In the genomic region with DNA sequence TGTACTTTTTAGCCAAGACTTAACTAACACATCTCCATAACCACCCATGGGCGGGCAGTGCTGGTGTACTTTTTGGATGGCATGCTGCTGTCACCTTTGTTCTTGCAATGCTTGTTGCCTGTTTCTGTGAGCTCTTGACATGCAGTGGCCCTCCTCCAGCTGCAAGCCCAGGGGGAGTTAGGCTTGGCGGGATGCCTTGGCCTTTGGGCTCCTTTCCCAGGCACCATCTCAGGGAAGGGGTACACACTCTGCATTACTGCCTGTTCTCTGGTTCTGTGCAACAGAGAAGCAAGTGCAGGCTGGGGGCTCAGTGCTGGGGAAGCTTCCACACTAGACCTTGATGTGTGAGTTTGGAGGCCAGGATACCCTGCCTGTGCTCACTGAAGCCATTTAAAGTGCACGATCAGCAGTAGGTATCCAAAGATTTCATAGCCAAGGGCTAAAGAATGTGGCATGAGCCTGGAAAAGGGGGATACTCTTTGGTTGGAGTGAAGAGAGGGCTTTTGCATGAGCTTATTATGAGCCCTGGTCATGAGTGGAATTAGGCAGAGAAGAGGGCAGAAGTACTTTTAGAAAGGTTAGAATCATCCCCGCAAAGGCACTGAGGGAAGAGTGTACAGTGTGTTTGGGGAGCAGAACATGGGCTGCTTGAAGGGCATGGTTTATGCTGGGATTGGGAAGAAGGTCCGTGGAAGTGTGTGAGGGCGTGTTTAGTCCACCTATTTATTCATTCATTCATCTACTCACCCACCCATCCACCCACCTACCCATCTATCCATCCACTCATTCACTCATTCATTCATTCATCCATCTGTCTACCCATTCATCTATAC, we compare ENCODE assay signal across 14 cellular contexts. TPM values are rescaled to one million over a fixed set of nuclear protein-coding genes. Genes with fewer than 3 reads are reported as not detected.
DNase-seq lines count a peak whose midpoint lies in the region; ATAC-seq, FAIRE-seq and TF ChIP-seq lines count a peak whose summit lies in the region.
"Had no signal": no experiment of that assay in that cellular context is flagged by ENCODE, and none has a peak within 500 bp of the region (broad histone marks: within the 10 kb centered on the region; RNA-seq: fewer than 3 reads in every experiment).

No MANE protein-coding gene starts in this region.

- peak overlapping the region; percentile 53 for H3K27ac Mint-ChIP-seq in Calu3 (ENCODE audit: unreplicated experiment)
- H3K27ac Mint-ChIP-seq: CD8-positive, alpha-beta memory T cell had no signal

- ATAC-seq in A549 (no peak), K562 (no peak)

- no peaks in the 10 kb centered on the region for H3K27me3 Mint-ChIP-seq in Calu3 (ENCODE audit: unreplicated experiment)
- H3K27me3 Mint-ChIP-seq: CD8-positive, alpha-beta memory T cell had no signal

- BruUV-seq in Calu3 (replicated peaks; lab: Mats Ljungman, UMichigan) (no TSS peak), K562 (replicated peaks; lab: Mats Ljungman, UMichigan) (no TSS peak)

- TF ChIP-seq CTCF in A549 (IDR thresholded peaks at IDR 0.05) (no peak), Calu3 (IDR thresholded peaks at IDR 0.05; ENCODE audit: unreplicated experiment) (no peak), K562 (IDR thresholded peaks at IDR 0.05 in 2 of 3, conservative IDR thresholded peaks at IDR 0.05 in 1 of 3; ENCODE audit: insufficient read depth in 2 of 3, low read depth in 1 of 3, low read length in 3 of 3) (no peak), hepatocyte (IDR thresholded peaks at IDR 0.05; ENCODE audit: poor library complexity) (no peak)

- POLR2A ChIA-PET in A549 (lab: Yijun Ruan, JAX) (no interaction called here), K562 (lab: Yijun Ruan, JAX) (interaction anchor here (0.9 to 1.2 kb wide), 2 partner anchors 21 to 22 kb away, joined by 3 read pairs; a partner anchor contains a TSS)

- no peaks in the 10 kb centered on the region for H3K9me2 ChIP-seq in hepatocyte (replicated peaks; ENCODE audit: insufficient read depth)

- H3K36me3 ChIP-seq in K562 (ENCODE audit: control insufficient read depth, insufficient read depth, low read length), result peaks cover 50% of the 10 kb centered on the region; the same call in 2 of the 3 replicates
- H3K36me3 ChIP-seq in H7 (replicated peaks; ENCODE audit: control insufficient read depth, insufficient read depth, low read length), result peaks cover 71% of the 10 kb centered on the region
- no peaks in the 10 kb centered on the region for H3K36me3 ChIP-seq in hepatocyte (replicated peaks; ENCODE audit: insufficient read depth, low read depth)

- H3K4me2 ChIP-seq in A549, result no peak overlapping the region
- no peak overlapping the region for H3K4me2 ChIP-seq in K562 (ENCODE audit: insufficient read depth, low read length)
- H3K4me2 ChIP-seq in hepatocyte, result no peak overlapping the region
- H3K4me2 ChIP-seq: BLaER1 had no signal

- TF ChIP-seq RAD21 in A549 (conservative IDR thresholded peaks at IDR 0.05 in 1 of 2, IDR thresholded peaks at IDR 0.05 in 1 of 2), result no peak
- no peak for TF ChIP-seq RAD21 in K562 (CRISPR knock-in tag; conservative IDR thresholded peaks at IDR 0.05 in 1 of 2, IDR thresholded peaks at IDR 0.05 in 1 of 2)

- FAIRE-seq in A549 (lab: Jason Lieb, UNC) (no peak), K562 (lab: Jason Lieb, UNC) (no peak)

- 0 out of 2 replicates have a peak, but pooled peaks cover 6% of the 10 kb centered on the region for H4K20me1 ChIP-seq in K562 (replicated peaks; ENCODE audit: control insufficient read depth, insufficient read depth, low read length)
- no peaks in the 10 kb centered on the region for H4K20me1 ChIP-seq in hepatocyte (ENCODE audit: insufficient read depth, poor library complexity, severe bottlenecking)

- TF ChIP-seq EP300 in A549 (IDR thresholded peaks at IDR 0.05) (no peak), K562 (IDR thresholded peaks at IDR 0.05; ENCODE audit: low read length) (no peak)

- H3K79me2 ChIP-seq in K562 (ENCODE audit: control insufficient read depth, insufficient read depth, low read length) (no peaks in the 10 kb centered on the region), hepatocyte (no peaks in the 10 kb centered on the region)

- no peaks in the 10 kb centered on the region for H3K4me1 Mint-ChIP-seq in Calu3 (ENCODE audit: low read depth, unreplicated experiment)
- H3K4me1 Mint-ChIP-seq: CD8-positive, alpha-beta memory T cell had no signal

- H3K4me1 ChIP-seq in A549 (no peaks in the 10 kb centered on the region), K562 (replicated peaks in 1 of 2; ENCODE audit: control insufficient read depth in 2 of 2, insufficient read depth in 2 of 2, low read length in 2 of 2) (peaks cover 0 to 2% of the 10 kb centered on the region in 2 experiments; a peak in 3 of 5 replicates), hepatocyte (ENCODE audit: insufficient read depth) (no peaks in the 10 kb centered on the region)

- no peak overlapping the region for H2AFZ ChIP-seq in K562 (ENCODE audit: low read depth, low read length)
- no peak overlapping the region for H2AFZ ChIP-seq in hepatocyte

- intact Hi-C loops in Calu3 (cut with micrococcal nuclease; ENCODE audit: unreplicated experiment), result no loop called here
- intact Hi-C loops in K562 (cut with micrococcal nuclease), result no loop called here

- WGBS in A549 (ENCODE audit: missing lambda C conversion rate), result 98% methylated on average over 5 of the region's 6 CpGs
- WGBS in K562 (ENCODE audit: insufficient coverage, low coverage, missing lambda C conversion rate), result 89% methylated on average over 4 of the region's 6 CpGs
- 88% methylated on average over 6 of the region's 6 CpGs for WGBS in hepatocyte (ENCODE audit: low lambda C conversion rate, missing lambda C conversion rate)

- no peaks in the 10 kb centered on the region for H3K9me1 ChIP-seq in K562 (ENCODE audit: control insufficient read depth, insufficient read depth, low read length)

- no peaks in the 10 kb centered on the region for H3K9me3 Mint-ChIP-seq in Calu3 (ENCODE audit: low read depth, unreplicated experiment)
- H3K9me3 Mint-ChIP-seq: CD8-positive, alpha-beta memory T cell had no signal

- peaks cover 55% of the 10 kb centered on the region for H3K36me3 Mint-ChIP-seq in Calu3 (ENCODE audit: insufficient read depth, unreplicated experiment)

- H3K4me3 ChIP-seq in A549 (no peak overlapping the region), K562 (no peak overlapping the region), H7 (ENCODE audit: insufficient read depth, low read depth, low read length) (no peak overlapping the region), hepatocyte (no peak overlapping the region)
- H3K4me3 ChIP-seq: BLaER1 had no signal

- H3K27ac ChIP-seq in A549, result no peak overlapping the region
- H3K27ac ChIP-seq in K562 (ENCODE audit: extremely low read depth, low read depth, low read length), result no peak overlapping the region
- no peak overlapping the region for H3K27ac ChIP-seq in hepatocyte
- H3K27ac ChIP-seq: BLaER1 had no signal

- in situ Hi-C loops in K562 (cut with MboI), result no loop called here

- CTCF ChIA-PET in A549 (lab: Yijun Ruan, JAX) (no interaction called here), Calu3 (lab: Charles Lee) (no interaction called here), K562 (lab: Yijun Ruan, JAX; ENCODE audit: low intra/inter-chr PET ratio) (no interaction called here)

- no peaks in the 10 kb centered on the region for H3K9me3 ChIP-seq in A549
- H3K9me3 ChIP-seq in K562 (replicated peaks; ENCODE audit: control insufficient read depth, insufficient read depth, low read depth, low read length), result no peaks in the 10 kb centered on the region
- no peaks in the 10 kb centered on the region for H3K9me3 ChIP-seq in hepatocyte (ENCODE audit: low read depth)
- H3K9me3 ChIP-seq: BLaER1 had no signal

- no peak overlapping the region for H3K4me3 Mint-ChIP-seq in Calu3 (ENCODE audit: low read depth, unreplicated experiment)
- H3K4me3 Mint-ChIP-seq: CD8-positive, alpha-beta memory T cell had no signal

- DNase-seq in A549 (ENCODE audit: low read depth in 1 of 2, low spot score in 1 of 2) (no peak), Calu3 (no peak), K562 (ENCODE audit: extremely low read depth in 1 of 4, low spot score in 3 of 4) (no peak), midbrain (lab: John Stamatoyannopoulos, UW) (peak; percentile 56), H7 (no peak), hepatocyte (ENCODE audit: low spot score) (no peak)
- DNase-seq in stimulated activated CD4-positive, alpha-beta T cell treated with anti-CD3 and anti-CD28 coated beads, Interleukin-12 subunit alpha, Interleukin-12 subunit beta, amount 100 ng/mL, for 4 hours, result no peak
- DNase-seq: CD8-positive, alpha-beta memory T cell; GOT3; NCI-H187 treated with DMSO at 0.1 percent for 48 hours; NCI-H2171; NCI-H446 treated with DMSO at 0.1 percent for 48 hours; NCI-H774 had no signal

- no peak overlapping the region for H3K9ac ChIP-seq in K562 (ENCODE audit: insufficient read depth in 1 of 2, low read depth in 2 of 2, low read length in 2 of 2)
- H3K9ac ChIP-seq: BLaER1 had no signal

- TF ChIP-seq POLR2A in A549 (IDR thresholded peaks at IDR 0.05; ENCODE audit: low read length), result no peak
- no peak for TF ChIP-seq POLR2A in K562 (conservative IDR thresholded peaks at IDR 0.05)

- no peaks in the 10 kb centered on the region for H3K27me3 ChIP-seq in K562 (ENCODE audit: control insufficient read depth in 2 of 2, insufficient read depth in 2 of 2, low read length in 2 of 2)
- H3K27me3 ChIP-seq in H7 (ENCODE audit: control insufficient read depth, insufficient read depth, low read length), result no peaks in the 10 kb centered on the region
- no peaks in the 10 kb centered on the region for H3K27me3 ChIP-seq in hepatocyte
- H3K27me3 ChIP-seq: BLaER1 had no signal

RNA-seq across cellular contexts. Expression of a gene that starts 22.5 kb away (rescaled TPM):
- polyA plus RNA-seq in A549 (2011; rRNA removed) (383 and 529 TPM in 2 replicates), A549 (2017; fragmentation: RNase III; extraction: RNeasy Plus Mini Kit Qiagen cat#74134 plus additional on column Dnase treatment) (196 to 239 TPM (median 200 TPM) in 3 replicates), K562 (2011; rRNA removed) (64.9 and 81.1 TPM in 2 replicates), K562 (2014; fragmentation: Illumina TruSeq; extraction: Trizol) (112 and 123 TPM in 2 replicates), K562 (2014; fragmentation: Nextera tagmentation; extraction: Ambion mirVana) (100 to 1,000 TPM; 146 to 151 TPM), K562 (2014; rRNA removed) (104 and 105 TPM in 2 replicates), hepatocyte (85.7 and 120 TPM in 2 replicates)
- polyA plus RNA-seq in A549 (2012; cell fraction: cytosol; rRNA removed), result 164 and 182 TPM in 2 replicates
- 92.2 and 121 TPM in 2 replicates for polyA plus RNA-seq in A549 (2012; cell fraction: nucleus; rRNA removed)
- 226 and 254 TPM in 2 replicates for polyA minus RNA-seq in A549 (2011; rRNA and poly(A)+ RNA removed)
- total RNA-seq in Calu3 (2022) (56.0 and 69.5 TPM in 2 replicates), K562 (2014; rRNA removed) (57.3 and 57.7 TPM in 2 replicates), K562 (2014; rRNA removed; fragmentation: Illumina TruSeq; extraction: Trizol) (75.7 and 90.1 TPM in 2 replicates), K562 (2015; rRNA removed; fragmentation: Illumina TruSeq; extraction: Trizol) (24.9 and 29.7 TPM in 2 replicates), K562 (2021) (87.4 and 98.3 TPM in 2 replicates), hepatocyte (149 and 186 TPM in 2 replicates)
- total RNA-seq in K562 (2011; cell fraction: chromatin; rRNA removed; ENCODE audit: low replicate concordance), result 24.3 and 29.1 TPM in 2 replicates
- total RNA-seq in K562 (2011; cell fraction: nucleolus; rRNA removed), result 15.0 and 19.3 TPM in 2 replicates
- total RNA-seq in K562 (2011; cell fraction: nucleoplasm; rRNA removed), result 18.6 and 23.3 TPM in 2 replicates
- polyA plus RNA-seq in K562 (2011; cell fraction: cytosol; rRNA removed), result 22.3 and 88.3 TPM in 2 replicates
- 9.4 and 33.9 TPM in 2 replicates for polyA plus RNA-seq in K562 (2011; cell fraction: nucleus; rRNA removed)
- 40.6 and 245 TPM in 2 replicates for polyA plus RNA-seq in K562 (2012)
- 47.5 and 74.3 TPM in 2 replicates for polyA minus RNA-seq in K562 (2011; rRNA and poly(A)+ RNA removed)
- polyA minus RNA-seq in K562 (2011; cell fraction: cytosol; rRNA and poly(A)+ RNA removed), result 23.9 and 39.2 TPM in 2 replicates
- 7.4 and 19.3 TPM in 2 replicates for polyA minus RNA-seq in K562 (2011; cell fraction: nucleus; rRNA and poly(A)+ RNA removed)
- 224 and 271 TPM in 2 replicates for total RNA-seq in H7 (2014; rRNA removed; shearing (Covaris generic))
